In genomic region chr9:93185261-93186150, GRCh38 we compare ENCODE assay signal across 1 cellular context.
A peak's percentile ranks its signal among the peaks of the same experiment; 100 is the strongest.
TF ChIP-seq lines count a peak whose summit lies in the region.

No MANE protein-coding gene starts in this region.

TF ChIP-seq in HepG2, 621 proteins besides CTCF, POLR2A, EP300 and RAD21 (continues in another document):
- TF ChIP-seq TRIM24 (CRISPR knock-in tag; IDR thresholded peaks at IDR 0.05) (no peak), ZNF720 (CRISPR knock-in tag; IDR thresholded peaks at IDR 0.05) (no peak), MYPOP (CRISPR knock-in tag; IDR thresholded peaks at IDR 0.05) (no peak), ZNF317 (CRISPR knock-in tag; IDR thresholded peaks at IDR 0.05) (no peak), PAX8 (CRISPR knock-in tag; IDR thresholded peaks at IDR 0.05; ENCODE audit: borderline replicate concordance) (no peak), FOXA3 (CRISPR knock-in tag; IDR thresholded peaks at IDR 0.05) (no peak), YEATS4 (CRISPR knock-in tag; IDR thresholded peaks at IDR 0.05; ENCODE audit: borderline replicate concordance) (no peak), TEAD2 (CRISPR knock-in tag; IDR thresholded peaks at IDR 0.05) (no peak), SCMH1 (CRISPR knock-in tag; IDR thresholded peaks at IDR 0.05; ENCODE audit: borderline replicate concordance) (no peak), FOXP1 (IDR thresholded peaks at IDR 0.05) (no peak), FOXP1 (CRISPR knock-in tag; IDR thresholded peaks at IDR 0.05) (no peak), KDM2A (CRISPR knock-in tag; IDR thresholded peaks at IDR 0.05; ENCODE audit: borderline replicate concordance, low read depth) (no peak), ZBTB44 (CRISPR knock-in tag; IDR thresholded peaks at IDR 0.05) (no peak), SMC3 (IDR thresholded peaks at IDR 0.05; ENCODE audit: low read length) (no peak), ZNF225 (CRISPR knock-in tag; IDR thresholded peaks at IDR 0.05) (0 out of 2 replicates have a peak, but pooled peaks have one; percentile 47), ZNF143 (CRISPR knock-in tag; IDR thresholded peaks at IDR 0.05) (no peak), AGO2 (optimal IDR thresholded peaks at IDR 0.05; ENCODE audit: low read depth, low read length) (peak; percentile 18), KDM4B (CRISPR knock-in tag; IDR thresholded peaks at IDR 0.05) (no peak), ZBTB33 (CRISPR knock-in tag; IDR thresholded peaks at IDR 0.05) (peak; percentile 86), MYNN (CRISPR knock-in tag; IDR thresholded peaks at IDR 0.05; ENCODE audit: low read depth) (no peak), ATF7-NPFF (CRISPR knock-in tag; IDR thresholded peaks at IDR 0.05; ENCODE audit: low read depth) (no peak), HNRNPLL (IDR thresholded peaks at IDR 0.05; ENCODE audit: low read depth, low read length, poor library complexity, severe bottlenecking) (peak; percentile 98), ZNF652 (CRISPR knock-in tag; IDR thresholded peaks at IDR 0.05; ENCODE audit: borderline replicate concordance, low read depth) (no peak), CC2D1A (CRISPR knock-in tag; IDR thresholded peaks at IDR 0.05) (no peak), GABPB1 (CRISPR knock-in tag; IDR thresholded peaks at IDR 0.05) (peak; percentile 24; the same call in 1 of the 2 replicates), HOXA3 (CRISPR knock-in tag; IDR thresholded peaks at IDR 0.05) (peak; percentile 63), GPN1 (CRISPR knock-in tag; IDR thresholded peaks at IDR 0.05; ENCODE audit: borderline replicate concordance) (no peak), ZBTB38 (CRISPR knock-in tag; IDR thresholded peaks at IDR 0.05) (peak; percentile 99), HOXA7 (CRISPR knock-in tag; IDR thresholded peaks at IDR 0.05) (no peak), SMYD3 (CRISPR knock-in tag; IDR thresholded peaks at IDR 0.05) (no peak), SP5 (CRISPR knock-in tag; IDR thresholded peaks at IDR 0.05; ENCODE audit: borderline replicate concordance, low read depth) (no peak), ZFX (CRISPR knock-in tag; IDR thresholded peaks at IDR 0.05; ENCODE audit: low read depth) (peak; percentile 53), KAT2B (IDR thresholded peaks at IDR 0.05; ENCODE audit: borderline replicate concordance, low read depth, low read length) (no peak), TAF15 (IDR thresholded peaks at IDR 0.05; ENCODE audit: low read depth, low read length, poor library complexity, severe bottlenecking) (no peak), KLF9 (CRISPR knock-in tag; IDR thresholded peaks at IDR 0.05; ENCODE audit: low read depth) (no peak), HNRNPL (IDR thresholded peaks at IDR 0.05; ENCODE audit: low read depth, low read length) (peak; percentile 49; the same call in 1 of the 2 replicates)
- TF ChIP-seq, protein P1, sequence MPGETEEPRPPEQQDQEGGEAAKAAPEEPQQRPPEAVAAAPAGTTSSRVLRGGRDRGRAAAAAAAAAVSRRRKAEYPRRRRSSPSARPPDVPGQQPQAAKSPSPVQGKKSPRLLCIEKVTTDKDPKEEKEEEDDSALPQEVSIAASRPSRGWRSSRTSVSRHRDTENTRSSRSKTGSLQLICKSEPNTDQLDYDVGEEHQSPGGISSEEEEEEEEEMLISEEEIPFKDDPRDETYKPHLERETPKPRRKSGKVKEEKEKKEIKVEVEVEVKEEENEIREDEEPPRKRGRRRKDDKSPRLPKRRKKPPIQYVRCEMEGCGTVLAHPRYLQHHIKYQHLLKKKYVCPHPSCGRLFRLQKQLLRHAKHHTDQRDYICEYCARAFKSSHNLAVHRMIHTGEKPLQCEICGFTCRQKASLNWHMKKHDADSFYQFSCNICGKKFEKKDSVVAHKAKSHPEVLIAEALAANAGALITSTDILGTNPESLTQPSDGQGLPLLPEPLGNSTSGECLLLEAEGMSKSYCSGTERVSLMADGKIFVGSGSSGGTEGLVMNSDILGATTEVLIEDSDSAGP (CRISPR knock-in tag; IDR thresholded peaks at IDR 0.05; ENCODE audit: borderline replicate concordance): peak; percentile 14; the same call in 1 of the 2 replicates
- TF ChIP-seq, protein P2, sequence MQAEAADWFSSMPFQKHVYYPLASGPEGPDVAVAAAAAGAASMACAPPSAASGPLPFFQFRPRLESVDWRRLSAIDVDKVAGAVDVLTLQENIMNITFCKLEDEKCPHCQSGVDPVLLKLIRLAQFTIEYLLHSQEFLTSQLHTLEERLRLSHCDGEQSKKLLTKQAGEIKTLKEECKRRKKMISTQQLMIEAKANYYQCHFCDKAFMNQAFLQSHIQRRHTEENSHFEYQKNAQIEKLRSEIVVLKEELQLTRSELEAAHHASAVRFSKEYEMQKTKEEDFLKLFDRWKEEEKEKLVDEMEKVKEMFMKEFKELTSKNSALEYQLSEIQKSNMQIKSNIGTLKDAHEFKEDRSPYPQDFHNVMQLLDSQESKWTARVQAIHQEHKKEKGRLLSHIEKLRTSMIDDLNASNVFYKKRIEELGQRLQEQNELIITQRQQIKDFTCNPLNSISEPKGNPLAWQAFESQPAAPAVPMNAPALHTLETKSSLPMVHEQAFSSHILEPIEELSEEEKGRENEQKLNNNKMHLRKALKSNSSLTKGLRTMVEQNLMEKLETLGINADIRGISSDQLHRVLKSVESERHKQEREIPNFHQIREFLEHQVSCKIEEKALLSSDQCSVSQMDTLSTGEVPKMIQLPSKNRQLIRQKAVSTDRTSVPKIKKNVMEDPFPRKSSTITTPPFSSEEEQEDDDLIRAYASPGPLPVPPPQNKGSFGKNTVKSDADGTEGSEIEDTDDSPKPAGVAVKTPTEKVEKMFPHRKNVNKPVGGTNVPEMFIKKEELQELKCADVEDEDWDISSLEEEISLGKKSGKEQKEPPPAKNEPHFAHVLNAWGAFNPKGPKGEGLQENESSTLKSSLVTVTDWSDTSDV (CRISPR knock-in tag; IDR thresholded peaks at IDR 0.05): 0 out of 2 replicates have a peak, but pooled peaks have one; percentile 46
- TF ChIP-seq, protein P3, sequence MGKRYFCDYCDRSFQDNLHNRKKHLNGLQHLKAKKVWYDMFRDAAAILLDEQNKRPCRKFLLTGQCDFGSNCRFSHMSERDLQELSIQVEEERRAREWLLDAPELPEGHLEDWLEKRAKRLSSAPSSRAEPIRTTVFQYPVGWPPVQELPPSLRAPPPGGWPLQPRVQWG (CRISPR knock-in tag; IDR thresholded peaks at IDR 0.05; ENCODE audit: borderline replicate concordance, low read depth): no peak
- TF ChIP-seq, protein P4, sequence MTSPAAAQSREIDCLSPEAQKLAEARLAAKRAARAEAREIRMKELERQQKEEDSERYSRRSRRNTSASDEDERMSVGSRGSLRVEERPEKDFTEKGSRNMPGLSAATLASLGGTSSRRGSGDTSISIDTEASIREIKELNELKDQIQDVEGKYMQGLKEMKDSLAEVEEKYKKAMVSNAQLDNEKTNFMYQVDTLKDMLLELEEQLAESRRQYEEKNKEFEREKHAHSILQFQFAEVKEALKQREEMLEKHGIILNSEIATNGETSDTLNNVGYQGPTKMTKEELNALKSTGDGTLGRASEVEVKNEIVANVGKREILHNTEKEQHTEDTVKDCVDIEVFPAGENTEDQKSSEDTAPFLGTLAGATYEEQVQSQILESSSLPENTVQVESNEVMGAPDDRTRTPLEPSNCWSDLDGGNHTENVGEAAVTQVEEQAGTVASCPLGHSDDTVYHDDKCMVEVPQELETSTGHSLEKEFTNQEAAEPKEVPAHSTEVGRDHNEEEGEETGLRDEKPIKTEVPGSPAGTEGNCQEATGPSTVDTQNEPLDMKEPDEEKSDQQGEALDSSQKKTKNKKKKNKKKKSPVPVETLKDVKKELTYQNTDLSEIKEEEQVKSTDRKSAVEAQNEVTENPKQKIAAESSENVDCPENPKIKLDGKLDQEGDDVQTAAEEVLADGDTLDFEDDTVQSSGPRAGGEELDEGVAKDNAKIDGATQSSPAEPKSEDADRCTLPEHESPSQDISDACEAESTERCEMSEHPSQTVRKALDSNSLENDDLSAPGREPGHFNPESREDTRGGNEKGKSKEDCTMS (CRISPR knock-in tag; conservative IDR thresholded peaks at IDR 0.05): no peak
- TF ChIP-seq, protein P5, sequence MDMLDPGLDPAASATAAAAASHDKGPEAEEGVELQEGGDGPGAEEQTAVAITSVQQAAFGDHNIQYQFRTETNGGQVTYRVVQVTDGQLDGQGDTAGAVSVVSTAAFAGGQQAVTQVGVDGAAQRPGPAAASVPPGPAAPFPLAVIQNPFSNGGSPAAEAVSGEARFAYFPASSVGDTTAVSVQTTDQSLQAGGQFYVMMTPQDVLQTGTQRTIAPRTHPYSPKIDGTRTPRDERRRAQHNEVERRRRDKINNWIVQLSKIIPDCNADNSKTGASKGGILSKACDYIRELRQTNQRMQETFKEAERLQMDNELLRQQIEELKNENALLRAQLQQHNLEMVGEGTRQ (IDR thresholded peaks at IDR 0.05; ENCODE audit: low read depth, low read length): no peak
- TF ChIP-seq, protein P5 (CRISPR knock-in tag; IDR thresholded peaks at IDR 0.05; ENCODE audit: borderline replicate concordance): no peak
